Comparison of ENCODE assay signal across 23 cellular contexts in genomic region chr15:73370151-73370550, GRCh38. TPM values are rescaled to one million over a fixed set of nuclear protein-coding genes. Genes with fewer than 3 reads are reported as not detected.
DNase-seq lines count a peak whose midpoint lies in the region; ATAC-seq and TF ChIP-seq lines count a peak whose summit lies in the region.
"Had no signal": no experiment of that assay in that cellular context is flagged by ENCODE, and none has a peak within 500 bp of the region (broad histone marks: within the 10 kb centered on the region; RNA-seq: fewer than 3 reads in every experiment).

No MANE protein-coding gene starts in this region.

- H3K27ac ChIP-seq in A673 (ENCODE audit: low read depth, low read length, poor library complexity, severe bottlenecking) (no peak overlapping the region), WERI-Rb-1 (no peak overlapping the region), iPS-18a (ENCODE audit: low read length) (no peak overlapping the region)
- H3K27ac ChIP-seq: brain microvascular endothelial cell, colonic mucosa, gastroesophageal sphincter, lower lobe of right lung, psoas muscle, upper lobe of left lung had no signal

- CTCF ChIA-PET in A673 (lab: Charles Lee): interaction anchor here (0.6 kb wide), 1 partner anchor 135 kb away, joined by 4 read pairs; no protein-coding TSS in a partner anchor

- H3K4me3 ChIP-seq in A673 (ENCODE audit: low read depth, low read length, poor library complexity, severe bottlenecking) (no peak overlapping the region), WERI-Rb-1 (ENCODE audit: low read depth, low read length) (no peak overlapping the region), iPS-18a (ENCODE audit: low read length) (peak overlapping the region; percentile 54)
- H3K4me3 ChIP-seq: colonic mucosa, gastroesophageal sphincter, lower lobe of right lung, psoas muscle, upper lobe of left lung had no signal

- no peaks in the 10 kb centered on the region for H3K36me3 ChIP-seq in A673 (ENCODE audit: insufficient read depth, low read length, poor library complexity, severe bottlenecking)
- no peaks in the 10 kb centered on the region for H3K36me3 ChIP-seq in WERI-Rb-1
- H3K36me3 ChIP-seq in iPS-18a (ENCODE audit: control insufficient read depth, low read depth, low read length): no peaks in the 10 kb centered on the region
- H3K36me3 ChIP-seq: brain microvascular endothelial cell, colonic mucosa, gastroesophageal sphincter, lower lobe of right lung, upper lobe of left lung had no signal

- no peak overlapping the region for H3K9ac ChIP-seq in iPS-18a (ENCODE audit: low read length)

- H3K9me3 ChIP-seq in A673 (ENCODE audit: low read depth, low read length, poor library complexity, severe bottlenecking) (no peaks in the 10 kb centered on the region), WERI-Rb-1 (ENCODE audit: severe bottlenecking) (no peaks in the 10 kb centered on the region), iPS-18a (ENCODE audit: control insufficient read depth, low read depth, low read length) (no peaks in the 10 kb centered on the region)
- H3K9me3 ChIP-seq: colonic mucosa, gastroesophageal sphincter, lower lobe of right lung, psoas muscle, upper lobe of left lung had no signal

- peak; percentile 37 for DNase-seq in A673 (ENCODE audit: low spot score)
- DNase-seq in ELR (ENCODE audit: low read depth): peak; percentile 3
- peak; percentile 35 for DNase-seq in WERI-Rb-1
- no peak for DNase-seq in GM13977 (ENCODE audit: low spot score)
- no peak for DNase-seq in NCI-H187 treated with DMSO at 0.1 percent for 48 hours (lab: John Stamatoyannopoulos, UW)
- DNase-seq in RKO (ENCODE audit: low spot score): no peak
- DNase-seq: activated CD4-positive, alpha-beta T cell treated with anti-CD3 and anti-CD28 coated beads, Interleukin-2, amount 50 U/mL, for 48 hours; activated T-cell treated with anti-CD3 and anti-CD28 coated beads for 4 hours; brain microvascular endothelial cell; CD4-positive, CD25-positive, alpha-beta regulatory T cell; colonic mucosa; GOT3; hypothalamus; lower lobe of right lung; psoas muscle; Right ventricle myocardium superior had no signal

- H3K27me3 ChIP-seq in A673 (replicated peaks; ENCODE audit: insufficient read depth, low read depth, low read length, poor library complexity) (peaks cover 72% of the 10 kb centered on the region), WERI-Rb-1 (ENCODE audit: insufficient read depth, low read depth, severe bottlenecking) (peaks cover 20% of the 10 kb centered on the region), iPS-18a (ENCODE audit: control insufficient read depth, insufficient read depth, low read length) (peaks cover 42% of the 10 kb centered on the region)

- intact Hi-C loops in A673 (cut with micrococcal nuclease; ENCODE audit: unreplicated experiment): no loop called here

- BruUV-seq in A673 (replicated peaks; lab: Mats Ljungman, UMichigan): no TSS peak

- H3K4me1 ChIP-seq in A673 (ENCODE audit: insufficient read depth, low read length, poor library complexity, severe bottlenecking) (peaks cover 14% of the 10 kb centered on the region), iPS-18a (ENCODE audit: control insufficient read depth, low read depth, low read length) (peaks cover 14% of the 10 kb centered on the region)
- H3K4me1 ChIP-seq: colonic mucosa, lower lobe of right lung, psoas muscle had no signal

- TF ChIP-seq CTCF in A673 (conservative IDR thresholded peaks at IDR 0.05; ENCODE audit: low read depth, low read length) (no peak), WERI-Rb-1 (IDR thresholded peaks at IDR 0.05; ENCODE audit: low read depth, low read length) (no peak), GM13977 (IDR thresholded peaks at IDR 0.05; ENCODE audit: extremely low read depth, insufficient read depth, missing control alignments) (no peak)

- in situ Hi-C loops in GM13977 (cut with MboI; ENCODE audit: low pct_unique_long_range_greater_than_20kb, low sequenced_read_pairs, unreplicated experiment): no loop called here

- ATAC-seq in GM18519 (IDR thresholded peaks at IDR 0.05; ENCODE audit: low FRiP score, unreplicated experiment): no peak
- ATAC-seq: gastroesophageal sphincter, psoas muscle had no signal

- POLR2A ChIA-PET in A673 (lab: Charles Lee; ENCODE audit: low non-redundant PET): no interaction called here

RNA-seq across cellular contexts. Expression of gene HCN4, which starts 1.4 kb away (rescaled TPM):
- total RNA-seq in A673 (2021): 0.07 and 0.09 TPM in 2 replicates
- total RNA-seq: CD4-positive, CD25-positive, alpha-beta regulatory T cell; G401; HT1080; OCI-LY7; psoas muscle had no signal

Comparison
In these comparisons a context has a peak if more than half of its experiments do, and no peak if none do; other contexts are left out.
1. DNase-seq: peak in A673 (single experiment), ELR (single experiment) and WERI-Rb-1 (single experiment); none in GM13977 (single experiment), NCI-H187 treated with DMSO at 0.1 percent for 48 hours (single experiment) and RKO (single experiment).